ENCODE assay signal across 14 cellular contexts in genomic region chr15:59290311-59291213, GRCh38.
DNase-seq lines count a peak whose midpoint lies in the region; ATAC-seq, FAIRE-seq and TF ChIP-seq lines count a peak whose summit lies in the region.
"Had no signal": no experiment of that assay in that cellular context is flagged by ENCODE, and none has a peak within 500 bp of the region (broad histone marks: within the 10 kb centered on the region; RNA-seq: fewer than 3 reads in every experiment).

No MANE protein-coding gene starts in this region.

- TF ChIP-seq POLR2A in GM12891 (IDR thresholded peaks at IDR 0.05; ENCODE audit: low read depth, low read length): 0 out of 2 replicates have a peak, but pooled peaks have one; percentile 40

- H3K36me3 ChIP-seq in colonic mucosa: no peaks in the 10 kb centered on the region
- no peaks in the 10 kb centered on the region; the same call in 1 of the 2 replicates for H3K36me3 ChIP-seq in SJCRH30

- H3K36me3 Mint-ChIP-seq in HFFc6 (ENCODE audit: low read depth): peaks cover 12% of the 10 kb centered on the region
- peaks cover 0 to 4% of the 10 kb centered on the region in 2 donors for H3K36me3 Mint-ChIP-seq in CD14-positive monocyte

- peaks cover 4% of the 10 kb centered on the region for H3K4me1 ChIP-seq in colonic mucosa
- peaks cover 14% of the 10 kb centered on the region for H3K4me1 ChIP-seq in SJCRH30
- H3K4me1 ChIP-seq: parathyroid adenoma, testis had no signal

- DNase-seq in GM12891 (ENCODE audit: insufficient read length, low spot score) (no peak), colonic mucosa (no peak), posterior cingulate gyrus (peak in 6 of 10 donors; percentile 34 to 92 (median 50)), HFFc6 (no peak), SJCRH30 (no peak), CD14-positive monocyte (ENCODE audit: low spot score) (no peak)
- DNase-seq in stimulated activated CD4-positive, alpha-beta T cell treated with anti-CD3 and anti-CD28 coated beads, Interleukin-15, amount 100 ng/mL, for 24 hours: no peak
- DNase-seq: CD8-positive, alpha-beta memory T cell; NCI-H2171; testis had no signal

- H3K27ac Mint-ChIP-seq in HFFc6 (no peak overlapping the region), CD14-positive monocyte (peak overlapping the region in 1 of 7 donors; percentile 33)
- H3K27ac Mint-ChIP-seq: activated T-helper 1 cell treated with anti-CD3 and anti-CD28 coated beads, Interleukin-12 subunit alpha, Interleukin-12 subunit beta, Interleukin-2, Interleukin-4 antibody, amounts not matched to agents 30 ng/mL and 10 ng/mL and 1 ng/mL, durations not matched to agents 14 hours and 24 hours and 36 hours; CD8-positive, alpha-beta memory T cell had no signal

- H3K27ac ChIP-seq in colonic mucosa: peak overlapping the region; percentile 58
- no peak overlapping the region for H3K27ac ChIP-seq in SJCRH30
- H3K27ac ChIP-seq: parathyroid adenoma, testis had no signal

- peak overlapping the region; percentile 19 to 48 for H3K9ac ChIP-seq in colonic mucosa (ENCODE audit: low read depth in 2 of 2, low read length in 2 of 2)
- H3K9ac ChIP-seq: parathyroid adenoma had no signal

- no peaks in the 10 kb centered on the region for H3K27me3 Mint-ChIP-seq in HFFc6 (ENCODE audit: insufficient read depth)
- peaks cover 0 to 1% (median 0%) of the 10 kb centered on the region in 3 donors for H3K27me3 Mint-ChIP-seq in CD14-positive monocyte (ENCODE audit: low read depth in 3 of 3)

- H3K4me1 Mint-ChIP-seq in HFFc6 (ENCODE audit: low read depth): peaks cover 62% of the 10 kb centered on the region
- H3K4me1 Mint-ChIP-seq in CD14-positive monocyte: peaks cover 12% of the 10 kb centered on the region

- no peak for TF ChIP-seq CTCF in colonic mucosa (IDR thresholded peaks at IDR 0.05)
- TF ChIP-seq CTCF in HFFc6 (IDR thresholded peaks at IDR 0.05): no peak
- TF ChIP-seq CTCF in CD14-positive monocyte (IDR thresholded peaks at IDR 0.05): no peak

- peak; percentile 86 for FAIRE-seq in GM12891 (lab: Jason Lieb, UNC)
- FAIRE-seq: islet of Langerhans had no signal

- H3K27me3 ChIP-seq in colonic mucosa (no peaks in the 10 kb centered on the region), SJCRH30 (no peaks in the 10 kb centered on the region)
- H3K27me3 ChIP-seq: testis had no signal

- no peak overlapping the region for H3K4me3 Mint-ChIP-seq in HFFc6
- no peak overlapping the region for H3K4me3 Mint-ChIP-seq in CD14-positive monocyte
- H3K4me3 Mint-ChIP-seq: activated T-helper 1 cell treated with anti-CD3 and anti-CD28 coated beads, Interleukin-12 subunit alpha, Interleukin-12 subunit beta, Interleukin-2, Interleukin-4 antibody, amounts not matched to agents 30 ng/mL and 10 ng/mL and 1 ng/mL, durations not matched to agents 14 hours and 24 hours and 36 hours; CD8-positive, alpha-beta memory T cell had no signal

- H3K9me3 ChIP-seq in colonic mucosa: no peaks in the 10 kb centered on the region
- no peaks in the 10 kb centered on the region for H3K9me3 ChIP-seq in SJCRH30 (replicated peaks)
- H3K9me3 ChIP-seq: testis had no signal

- peak; percentile 60 for ATAC-seq in HG03159 (IDR thresholded peaks at IDR 0.05; ENCODE audit: unreplicated experiment)

- intact Hi-C loops in colonic mucosa (cut with DNase I): no loop called here
- intact Hi-C loops in posterior cingulate gyrus (cut with DNase I): loop anchor here (10.0 kb wide), 1 partner anchor 116 kb away; no protein-coding TSS in a partner anchor
- intact Hi-C loops in CD14-positive monocyte (cut with micrococcal nuclease): no loop called here

- H3K4me3 ChIP-seq in colonic mucosa: no peak overlapping the region
- H3K4me3 ChIP-seq in SJCRH30: no peak overlapping the region
- H3K4me3 ChIP-seq: testis had no signal

- H3K9me3 Mint-ChIP-seq in HFFc6: no peaks in the 10 kb centered on the region
- H3K9me3 Mint-ChIP-seq in CD14-positive monocyte: peaks cover 0 to 3% (median 0%) of the 10 kb centered on the region in 7 donors
- H3K9me3 Mint-ChIP-seq: activated T-helper 1 cell treated with anti-CD3 and anti-CD28 coated beads, Interleukin-12 subunit alpha, Interleukin-12 subunit beta, Interleukin-2, Interleukin-4 antibody, amounts not matched to agents 30 ng/mL and 10 ng/mL and 1 ng/mL, durations not matched to agents 14 hours and 24 hours and 36 hours; CD8-positive, alpha-beta memory T cell had no signal

TF ChIP-seq in GM12891, 5 proteins besides CTCF, POLR2A, EP300 and RAD21:
- no peak for TF ChIP-seq POU2F2 (IDR thresholded peaks at IDR 0.05; ENCODE audit: low read depth, low read length)
- TF ChIP-seq SPI1 (IDR thresholded peaks at IDR 0.05; ENCODE audit: low read depth, low read length): peak; percentile 50
- TF ChIP-seq TAF1 (IDR thresholded peaks at IDR 0.05; ENCODE audit: low read depth, low read length): no peak
- 0 out of 2 replicates have a peak, but pooled peaks have one; percentile 35 for TF ChIP-seq POLR2AphosphoS5 (IDR thresholded peaks at IDR 0.05; ENCODE audit: low read depth, low read length)
- no peak for TF ChIP-seq PAX5 (IDR thresholded peaks at IDR 0.05; ENCODE audit: insufficient read depth, low read length, severe bottlenecking)

Comparison
In these comparisons a context has a peak if more than half of its experiments do, and no peak if none do; other contexts are left out.
1. DNase-seq: peak in posterior cingulate gyrus (6 of 10); none in GM12891 (single experiment), colonic mucosa (single experiment), stimulated activated CD4-positive, alpha-beta T cell treated with anti-CD3 and anti-CD28 coated beads, Interleukin-15, amount 100 ng/mL, for 24 hours (single experiment), HFFc6 (single experiment), SJCRH30 (0 of 2) and CD14-positive monocyte (single experiment).